Comparison of ENCODE assay signal across 8 cellular contexts in the genomic region with DNA sequence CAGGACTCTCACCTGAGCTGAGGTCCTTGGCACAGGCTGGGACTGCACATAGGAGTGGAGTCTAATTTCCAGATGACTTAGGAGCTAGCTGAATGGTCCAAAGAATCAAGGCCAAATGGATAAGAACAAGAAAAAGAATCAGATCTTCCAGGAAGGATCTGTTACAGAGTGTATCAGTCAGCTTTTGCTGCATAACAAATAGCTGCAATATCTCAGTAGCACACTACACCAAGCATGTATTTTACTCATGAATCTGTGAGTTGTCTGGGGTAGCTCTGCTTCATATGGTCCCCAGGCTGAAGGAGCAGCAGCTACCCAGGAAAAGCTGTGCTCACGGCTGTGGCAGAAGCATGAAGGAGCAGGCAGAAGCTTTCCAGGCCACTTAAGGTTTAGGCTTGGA.
"Had no signal": no experiment of that assay in that cellular context is flagged by ENCODE, and none has a peak within 500 bp of the region (broad histone marks: within the 10 kb centered on the region; RNA-seq: fewer than 3 reads in every experiment).

No MANE protein-coding gene starts in this region.

- DNase-seq: IMR-90, KBM-7, KG1 had no signal

- ATAC-seq: K562 had no signal

- H3K27ac ChIP-seq: HL-60, KMS-11 had no signal

- FAIRE-seq: HTR-8/SVneo, K562 had no signal

- H3K4me2 ChIP-seq: KMS-11 had no signal

- H3K4me3 ChIP-seq: K562 had no signal

- H3K9ac ChIP-seq: KMS-11 had no signal

- H3K36me3 Mint-ChIP-seq: IgD-negative memory B cell had no signal

- H3K4me3 Mint-ChIP-seq: IgD-negative memory B cell had no signal
